8 cellular contexts compared by ENCODE assay signal in the genomic region with DNA sequence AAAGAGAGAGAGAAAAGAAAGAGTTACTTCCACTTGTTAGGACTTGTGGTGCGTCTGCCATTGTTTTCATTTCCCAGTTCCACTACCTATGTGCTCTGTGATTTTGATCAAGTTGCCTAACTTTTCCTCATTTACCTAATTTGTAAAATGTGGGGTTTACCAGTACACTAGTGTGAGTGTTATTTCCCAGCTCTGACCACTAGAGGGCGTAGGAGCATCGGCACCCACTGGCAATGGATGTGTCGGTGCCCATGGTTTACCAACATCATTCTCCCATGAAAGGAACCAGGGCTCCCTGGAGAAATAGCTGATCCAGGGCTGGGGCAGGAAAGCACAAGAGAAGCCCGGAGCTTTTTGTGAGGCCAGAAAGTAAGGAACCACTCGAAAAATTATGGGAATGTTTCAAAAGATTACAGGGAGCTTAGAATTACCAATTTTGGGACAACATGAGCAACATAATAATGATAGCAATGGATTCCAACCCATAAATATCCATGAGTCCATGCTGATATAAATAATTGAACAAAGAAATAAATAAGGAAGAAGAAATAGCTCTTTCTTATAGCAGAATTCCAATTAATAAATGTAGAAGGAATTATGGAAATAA. TPM values are rescaled to one million over a fixed set of nuclear protein-coding genes. Genes with fewer than 3 reads are reported as not detected.
A peak's percentile ranks its signal among the peaks of the same experiment; 100 is the strongest.
DNase-seq lines count a peak whose midpoint lies in the region; ATAC-seq and TF ChIP-seq lines count a peak whose summit lies in the region.

No MANE protein-coding gene starts in this region.

- peak; percentile 81 for DNase-seq in Ammon's horn (ENCODE audit: low spot score)
- peak; percentile 5 to 72 for DNase-seq in HAP-1 (ENCODE audit: low spot score in 2 of 2)
- peak; percentile 77 for DNase-seq in NCI-H748 (lab: John Stamatoyannopoulos, UW; ENCODE audit: unreplicated experiment)
- peak; percentile 39 for DNase-seq in activated CD8-positive, alpha-beta memory T cell treated with anti-CD3 and anti-CD28 coated beads, Interleukin-2, amount 50 U/mL, for 24 hours (ENCODE audit: extremely low read depth)
- no peak for DNase-seq in epithelial cell of proximal tubule (ENCODE audit: low read depth)
- peak; percentile 54 for DNase-seq in natural killer cell
- peak; percentile 57 to 60 for DNase-seq in stimulated activated naive CD8-positive, alpha-beta T cell treated with anti-CD3 and anti-CD28 coated beads, Interleukin-15, amount 100 ng/mL, for 72 hours
- DNase-seq in SKM-1 (lab: John Stamatoyannopoulos, UW; ENCODE audit: unreplicated experiment): no peak

- H3K27ac Mint-ChIP-seq in natural killer cell: no peak overlapping the region
- no peak overlapping the region for H3K27ac Mint-ChIP-seq in stimulated activated naive CD8-positive, alpha-beta T cell treated with anti-CD3 and anti-CD28 coated beads, Interleukin-15, amount 100 ng/mL, for 72 hours

- in situ Hi-C loops in HAP-1 (cut with MboI; ENCODE audit: low sequenced_read_pairs): no loop called here

- no peaks in the 10 kb centered on the region for H3K9me3 ChIP-seq in HAP-1

- H3K9me3 Mint-ChIP-seq in natural killer cell: no peaks in the 10 kb centered on the region
- no peaks in the 10 kb centered on the region for H3K9me3 Mint-ChIP-seq in stimulated activated naive CD8-positive, alpha-beta T cell treated with anti-CD3 and anti-CD28 coated beads, Interleukin-15, amount 100 ng/mL, for 72 hours

- intact Hi-C loops in natural killer cell (cut with micrococcal nuclease): loop anchor here (2.0 kb wide), 2 partner anchors 49 to 105 kb away; no protein-coding TSS in a partner anchor

- H3K4me1 Mint-ChIP-seq in natural killer cell: no peaks in the 10 kb centered on the region
- H3K4me1 Mint-ChIP-seq in stimulated activated naive CD8-positive, alpha-beta T cell treated with anti-CD3 and anti-CD28 coated beads, Interleukin-15, amount 100 ng/mL, for 72 hours: peaks cover 5% of the 10 kb centered on the region

- no peaks in the 10 kb centered on the region for H3K27me3 ChIP-seq in HAP-1 (ENCODE audit: low read depth)

- H3K4me3 ChIP-seq in HAP-1 (no peak overlapping the region), epithelial cell of proximal tubule (ENCODE audit: low read depth, low read length) (no peak overlapping the region)

- peak; percentile 85 to 91 (median 87) for ATAC-seq in natural killer cell
- peak; percentile 82 for ATAC-seq in stimulated activated naive CD8-positive, alpha-beta T cell treated with anti-CD3 and anti-CD28 coated beads, Interleukin-15, amount 100 ng/mL, for 72 hours

- H3K4me3 Mint-ChIP-seq in natural killer cell: no peak overlapping the region
- H3K4me3 Mint-ChIP-seq in stimulated activated naive CD8-positive, alpha-beta T cell treated with anti-CD3 and anti-CD28 coated beads, Interleukin-15, amount 100 ng/mL, for 72 hours: no peak overlapping the region

- TF ChIP-seq CTCF in epithelial cell of proximal tubule (conservative IDR thresholded peaks at IDR 0.05; ENCODE audit: low read depth, low read length) (peak; percentile 95), natural killer cell (IDR thresholded peaks at IDR 0.05) (peak; percentile 96)

- no peaks in the 10 kb centered on the region for H3K36me3 ChIP-seq in HAP-1 (replicated peaks)

- H3K36me3 Mint-ChIP-seq in natural killer cell: no peaks in the 10 kb centered on the region

- no peaks in the 10 kb centered on the region for H3K4me1 ChIP-seq in HAP-1

- H3K27me3 Mint-ChIP-seq in natural killer cell (ENCODE audit: low read depth in 2 of 2): peaks cover 14 to 24% of the 10 kb centered on the region in 2 donors
- H3K27me3 Mint-ChIP-seq in stimulated activated naive CD8-positive, alpha-beta T cell treated with anti-CD3 and anti-CD28 coated beads, Interleukin-15, amount 100 ng/mL, for 72 hours: peaks cover 28% of the 10 kb centered on the region

RNA-seq across cellular contexts. Expression of gene CEACAM4, which starts 15.1 kb away (rescaled TPM):
- not detected in 2 replicates for total RNA-seq in epithelial cell of proximal tubule
- 1 to 10 TPM in 1 of 3 donors, under 1 TPM in 2; 0.52 to 1.1 (median 0.78) TPM for total RNA-seq in natural killer cell

RNA-seq across cellular contexts. Expression of gene CEACAM7, which starts 46.1 kb away (rescaled TPM):
- total RNA-seq in epithelial cell of proximal tubule: not detected in 2 replicates
- total RNA-seq in natural killer cell: not detected

Comparison
In these comparisons a context has a peak if more than half of its experiments do, and no peak if none do; other contexts are left out.
1. DNase-seq: peak in Ammon's horn (single experiment), HAP-1 (2 of 2), NCI-H748 (single experiment), activated CD8-positive, alpha-beta memory T cell treated with anti-CD3 and anti-CD28 coated beads, Interleukin-2, amount 50 U/mL, for 24 hours (single experiment), natural killer cell (single experiment) and stimulated activated naive CD8-positive, alpha-beta T cell treated with anti-CD3 and anti-CD28 coated beads, Interleukin-15, amount 100 ng/mL, for 72 hours (2 of 2); none in epithelial cell of proximal tubule (single experiment) and SKM-1 (single experiment).